ENCODE assay signal across 18 cellular contexts in the genomic region with DNA sequence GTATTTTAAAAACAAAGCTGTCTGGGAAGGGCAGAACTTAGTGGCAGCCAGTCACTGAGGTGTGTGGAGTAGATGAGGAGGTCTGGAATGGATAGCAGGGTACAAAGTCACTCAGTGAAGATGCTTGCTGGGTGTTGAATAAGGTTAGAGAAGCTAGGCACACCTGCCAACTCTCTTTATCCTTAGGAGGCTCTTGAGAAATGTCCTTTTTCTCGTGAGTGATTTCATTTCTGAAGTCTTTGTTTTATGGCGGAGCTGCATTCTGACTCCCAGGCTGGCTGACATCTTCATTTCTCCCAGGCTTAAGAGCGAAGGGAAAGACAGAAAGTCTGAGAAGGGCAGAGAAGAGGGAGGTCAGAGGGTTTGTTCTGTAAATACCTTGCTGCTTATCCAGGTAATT.
"Had no signal": no experiment of that assay in that cellular context is flagged by ENCODE, and none has a peak within 500 bp of the region (broad histone marks: within the 10 kb centered on the region; RNA-seq: fewer than 3 reads in every experiment).

No MANE protein-coding gene starts in this region.

- FAIRE-seq: colon, islet of Langerhans, pancreas, TTC549 had no signal

- H3K9me3 ChIP-seq: ascending aorta, esophagus muscularis mucosa, pancreas, thoracic aorta had no signal

- H3K27ac ChIP-seq: ascending aorta, esophagus muscularis mucosa, pancreas, thoracic aorta had no signal

- H3K27ac Mint-ChIP-seq: activated naive CD4-positive, alpha-beta T cell treated with anti-CD3 and anti-CD28 coated beads for 36 hours; activated naive CD8-positive, alpha-beta T cell treated with anti-CD3 and anti-CD28 coated beads, Interleukin-2, amount 50 U/mL, for 24 hours; stimulated activated effector memory CD8-positive, alpha-beta T cell treated with anti-CD3 and anti-CD28 coated beads, Interleukin-12 subunit alpha, Interleukin-12 subunit beta, amount 100 ng/mL, for 72 hours had no signal

- H3K27me3 ChIP-seq: ascending aorta, esophagus muscularis mucosa, pancreas had no signal

- DNase-seq: activated naive CD4-positive, alpha-beta T cell treated with anti-CD3 and anti-CD28 coated beads for 36 hours; activated naive CD8-positive, alpha-beta T cell treated with anti-CD3 and anti-CD28 coated beads, Interleukin-2, amount 50 U/mL, for 24 hours; activated T-cell treated with anti-CD3 and anti-CD28 coated beads for 4 hours; caudate nucleus; foreskin fibroblast; left colon; midbrain; pancreas; stimulated activated CD4-positive, alpha-beta T cell treated with anti-CD3 and anti-CD28 coated beads, Interleukin-12 subunit alpha, Interleukin-12 subunit beta, amount 100 ng/mL, for 4 hours; stimulated activated CD4-positive, alpha-beta T cell treated with anti-CD3 and anti-CD28 coated beads, Interleukin-2, amount 100 ng/mL, for 24 hours had no signal

- H3K4me3 Mint-ChIP-seq: activated naive CD4-positive, alpha-beta T cell treated with anti-CD3 and anti-CD28 coated beads for 36 hours; activated naive CD8-positive, alpha-beta T cell treated with anti-CD3 and anti-CD28 coated beads, Interleukin-2, amount 50 U/mL, for 24 hours; stimulated activated effector memory CD8-positive, alpha-beta T cell treated with anti-CD3 and anti-CD28 coated beads, Interleukin-12 subunit alpha, Interleukin-12 subunit beta, amount 100 ng/mL, for 72 hours had no signal

- H3K4me3 ChIP-seq: ascending aorta, esophagus muscularis mucosa, lung, pancreas, thoracic aorta had no signal

- H3K9me3 Mint-ChIP-seq: activated naive CD4-positive, alpha-beta T cell treated with anti-CD3 and anti-CD28 coated beads for 36 hours; activated naive CD8-positive, alpha-beta T cell treated with anti-CD3 and anti-CD28 coated beads, Interleukin-2, amount 50 U/mL, for 24 hours; stimulated activated effector memory CD8-positive, alpha-beta T cell treated with anti-CD3 and anti-CD28 coated beads, Interleukin-12 subunit alpha, Interleukin-12 subunit beta, amount 100 ng/mL, for 72 hours had no signal

- H3K4me1 ChIP-seq: ascending aorta, pancreas had no signal

- ATAC-seq: activated naive CD8-positive, alpha-beta T cell treated with anti-CD3 and anti-CD28 coated beads, Interleukin-2, amount 50 U/mL, for 24 hours; left colon; pancreas; stimulated activated effector memory CD8-positive, alpha-beta T cell treated with anti-CD3 and anti-CD28 coated beads, Interleukin-12 subunit alpha, Interleukin-12 subunit beta, amount 100 ng/mL, for 72 hours had no signal

- H3K4me1 Mint-ChIP-seq: stimulated activated effector memory CD8-positive, alpha-beta T cell treated with anti-CD3 and anti-CD28 coated beads, Interleukin-12 subunit alpha, Interleukin-12 subunit beta, amount 100 ng/mL, for 72 hours had no signal

- H3K36me3 Mint-ChIP-seq: stimulated activated effector memory CD8-positive, alpha-beta T cell treated with anti-CD3 and anti-CD28 coated beads, Interleukin-12 subunit alpha, Interleukin-12 subunit beta, amount 100 ng/mL, for 72 hours had no signal

- H3K36me3 ChIP-seq: ascending aorta, esophagus muscularis mucosa, pancreas, thoracic aorta had no signal
